Comparison of ENCODE assay signal across 27 cellular contexts in genomic region chr5:144102979-144103378, GRCh38.
"Had no signal": no experiment of that assay in that cellular context is flagged by ENCODE, and none has a peak within 500 bp of the region (broad histone marks: within the 10 kb centered on the region; RNA-seq: fewer than 3 reads in every experiment).

No MANE protein-coding gene starts in this region.

- H3K27me3 ChIP-seq: MG63, Peyer's patch, SJCRH30 had no signal

- H3K4me1 Mint-ChIP-seq: T-helper 17 cell had no signal

- H3K27ac ChIP-seq: HL-60, PC-9, Peyer's patch, SJCRH30 had no signal

- H3K4me2 ChIP-seq: PC-9 had no signal

- H3K36me3 ChIP-seq: MG63, Peyer's patch, SJCRH30 had no signal

- H3K27ac Mint-ChIP-seq: T-helper 17 cell had no signal

- ATAC-seq: Right ventricle myocardium inferior, SK-N-SH treated with all-trans-retinoic acid at 6 μM for 48 hours, T-helper 17 cell had no signal

- H3K9me3 ChIP-seq: MG63, Peyer's patch, SJCRH30 had no signal

- H3K4me3 Mint-ChIP-seq: T-helper 17 cell had no signal

- H3K27me3 Mint-ChIP-seq: T-helper 17 cell had no signal

- H3K4me3 ChIP-seq: MG63, PC-9, Peyer's patch, SJCRH30 had no signal

- DNase-seq: Karpas-422; KBM-7; NCI-H1092; NCI-H1105 treated with DMSO at 0.1 percent for 48 hours; NCI-H1417 treated with DMSO at 0.1 percent for 48 hours; NCI-H146; NCI-H1694 treated with DMSO at 0.1 percent for 48 hours; NCI-H1930; NCI-H2081; NCI-H2107; NCI-H2171 treated with DMSO at 0.1 percent for 48 hours; NCI-H345; NCI-H446 treated with DMSO at 0.1 percent for 48 hours; NCI-H510A treated with DMSO at 0.1 percent for 48 hours; NCI-H526 treated with DMSO at 0.1 percent for 48 hours; NCI-H748 treated with DMSO at 0.1 percent for 48 hours; NK-92 treated with Interleukin-12 subunit alpha and Interleukin-12 subunit beta, amount 100 ng/mL, for 24 hours; PC-9; Peyer's patch; SHP77 treated with DMSO at 0.1 percent for 48 hours; SJCRH30; T-helper 1 cell; T-helper 17 cell had no signal

- H2AFZ ChIP-seq: PC-9 had no signal

- H3K4me1 ChIP-seq: Peyer's patch, SJCRH30 had no signal
